ENCODE assay signal across 8 cellular contexts in the genomic region with DNA sequence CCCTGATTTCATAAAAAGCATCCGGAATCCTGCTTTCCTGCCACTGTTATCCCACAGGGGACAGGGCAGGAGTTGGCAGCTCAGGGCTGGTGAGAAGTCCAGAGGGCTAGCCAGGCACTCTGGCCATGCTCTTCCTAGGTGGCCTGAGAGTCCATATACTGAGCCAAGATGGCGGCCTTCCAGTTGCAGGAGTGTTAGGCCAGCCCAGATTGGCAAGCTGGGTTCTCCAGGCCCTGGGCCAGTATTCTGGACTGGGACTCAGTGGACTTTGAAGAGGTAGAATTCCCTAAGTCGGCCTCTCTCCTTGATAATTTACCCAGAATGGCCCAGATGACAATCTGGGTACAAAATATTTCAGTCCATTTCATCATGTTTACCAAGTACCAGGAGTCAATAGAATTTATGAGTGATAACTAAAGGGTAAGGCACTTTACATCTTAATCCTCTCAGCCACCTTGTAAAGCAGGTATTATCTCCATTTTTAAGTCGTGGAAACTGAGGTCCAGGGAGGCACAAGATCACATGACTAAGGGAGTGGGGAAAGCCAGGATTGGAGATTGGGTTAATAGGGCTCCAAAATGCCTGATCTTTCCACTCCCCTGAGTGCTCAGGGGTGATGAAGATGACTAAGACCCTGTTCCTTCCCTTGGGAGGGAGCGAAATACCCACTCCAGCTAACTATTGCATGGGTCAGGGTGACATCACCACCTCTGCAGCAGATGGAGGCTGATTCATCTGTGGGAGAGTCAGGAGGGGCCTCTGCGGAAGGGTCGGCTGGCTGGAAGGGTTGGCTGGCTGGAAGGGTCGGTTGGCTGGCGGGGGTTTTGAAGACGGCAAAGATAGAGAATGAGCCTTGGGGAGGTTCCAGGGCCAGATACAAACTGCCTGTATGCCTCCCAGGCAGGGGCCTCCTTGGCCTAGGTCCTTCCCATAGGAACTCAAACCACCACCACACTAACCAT. TPM values are rescaled to one million over a fixed set of nuclear protein-coding genes. Genes with fewer than 3 reads are reported as not detected.
A peak's percentile ranks its signal among the peaks of the same experiment; 100 is the strongest.
DNase-seq lines count a peak whose midpoint lies in the region; ATAC-seq and TF ChIP-seq lines count a peak whose summit lies in the region.

No MANE protein-coding gene starts in this region.

- peak overlapping the region; percentile 71 for H3K27ac ChIP-seq in Panc1 (ENCODE audit: low read length)
- peak overlapping the region; percentile 44 for H3K27ac ChIP-seq in cingulate gyrus (ENCODE audit: low read depth, low read length)
- peak overlapping the region in 2 of 3 donors; percentile 24 to 57 for H3K27ac ChIP-seq in right lobe of liver
- H3K27ac ChIP-seq in temporal lobe (ENCODE audit: low read depth, low read length) = peak overlapping the region; percentile 82

- peak overlapping the region; percentile 87 for H3K27ac Mint-ChIP-seq in activated CD4-positive, alpha-beta T cell treated with anti-CD3 and anti-CD28 coated beads, Interleukin-2, amount 10 ng/mL, durations not matched to agents 7 days and 5 days

- peak overlapping the region; percentile 70 for H3K4me3 Mint-ChIP-seq in activated CD4-positive, alpha-beta T cell treated with anti-CD3 and anti-CD28 coated beads, Interleukin-2, amount 10 ng/mL, durations not matched to agents 7 days and 5 days

- H3K9me3 ChIP-seq in Panc1 (ENCODE audit: control insufficient read depth, insufficient read depth, low read depth, low read length) (no peaks in the 10 kb centered on the region), right lobe of liver (no peaks in the 10 kb centered on the region)

- H3K27me3 Mint-ChIP-seq in activated CD4-positive, alpha-beta T cell treated with anti-CD3 and anti-CD28 coated beads, Interleukin-2, amount 10 ng/mL, durations not matched to agents 7 days and 5 days = no peaks in the 10 kb centered on the region

- H3K9me3 Mint-ChIP-seq in activated CD4-positive, alpha-beta T cell treated with anti-CD3 and anti-CD28 coated beads, Interleukin-2, amount 10 ng/mL, durations not matched to agents 7 days and 5 days = no peaks in the 10 kb centered on the region

- H3K36me3 Mint-ChIP-seq in activated CD4-positive, alpha-beta T cell treated with anti-CD3 and anti-CD28 coated beads, Interleukin-2, amount 10 ng/mL, durations not matched to agents 7 days and 5 days (ENCODE audit: low read depth) = no peaks in the 10 kb centered on the region

- H3K36me3 ChIP-seq in Panc1 (ENCODE audit: control insufficient read depth, insufficient read depth, low read length) = no peaks in the 10 kb centered on the region
- H3K36me3 ChIP-seq in right lobe of liver = no peaks in the 10 kb centered on the region

- TF ChIP-seq POLR2A in right lobe of liver (IDR thresholded peaks at IDR 0.05) = no peak

- H3K4me1 ChIP-seq in Panc1 (ENCODE audit: control insufficient read depth, insufficient read depth, low read length) (peaks cover 12% of the 10 kb centered on the region), right lobe of liver (peaks cover 0 to 10% (median 0%) of the 10 kb centered on the region in 4 donors)

- BruUV-seq in Panc1 (replicated peaks; lab: Mats Ljungman, UMichigan) = no TSS peak

- TF ChIP-seq CTCF in Panc1 (IDR thresholded peaks at IDR 0.05) (no peak), right lobe of liver (IDR thresholded peaks at IDR 0.05) (no peak)

- intact Hi-C loops in Panc1 (cut with micrococcal nuclease; ENCODE audit: unreplicated experiment) (no loop called here), right lobe of liver (cut with DNase I) (no loop called here)

- H3K27me3 ChIP-seq in Panc1 (ENCODE audit: control insufficient read depth, insufficient read depth, low read length) (no peaks in the 10 kb centered on the region), right lobe of liver (no peaks in the 10 kb centered on the region)

- 47% methylated on average over 6 of the region's 10 CpGs for WGBS in right lobe of liver (ENCODE audit: insufficient coverage, low coverage, low lambda C conversion rate, missing lambda C conversion rate)

- H3K4me3 ChIP-seq in Panc1 (ENCODE audit: low read depth in 2 of 2, low read length in 2 of 2) = peak overlapping the region; percentile 53 to 63
- H3K4me3 ChIP-seq in right lobe of liver = no peak overlapping the region

- DNase-seq in activated CD4-positive, alpha-beta T cell treated with anti-CD3 and anti-CD28 coated beads, Interleukin-2, amount 10 ng/mL, durations not matched to agents 7 days and 5 days = no peak
- DNase-seq in activated CD4-positive, alpha-beta T cell treated with anti-CD3 and anti-CD28 coated beads for 1 hour = no peak
- peak; percentile 69 for DNase-seq in Panc1 (ENCODE audit: low read depth, low spot score)
- peak in 2 of 3 donors; percentile 89 to 95 for DNase-seq in right lobe of liver

- ATAC-seq in Panc1 (peak; percentile 62), right lobe of liver (peak; percentile 63 to 86 (median 76)), GM21381 (IDR thresholded peaks at IDR 0.05; ENCODE audit: unreplicated experiment) (no peak), GM21360 (IDR thresholded peaks at IDR 0.05; ENCODE audit: unreplicated experiment) (no peak)

- POLR2A ChIA-PET in activated CD4-positive, alpha-beta T cell treated with anti-CD3 and anti-CD28 coated beads, Interleukin-2, amount 10 ng/mL, durations not matched to agents 7 days and 5 days (lab: Charles Lee) = no interaction called here
- POLR2A ChIA-PET in Panc1 (lab: Charles Lee) = interaction anchor here (0.6 kb wide), 2 partner anchors 57 to 92 kb away, joined by 3 read pairs; no protein-coding TSS in a partner anchor

- peaks cover 30% of the 10 kb centered on the region for H3K4me1 Mint-ChIP-seq in activated CD4-positive, alpha-beta T cell treated with anti-CD3 and anti-CD28 coated beads, Interleukin-2, amount 10 ng/mL, durations not matched to agents 7 days and 5 days

- CTCF ChIA-PET in activated CD4-positive, alpha-beta T cell treated with anti-CD3 and anti-CD28 coated beads, Interleukin-2, amount 10 ng/mL, durations not matched to agents 7 days and 5 days (lab: Charles Lee) = interaction anchor here (1.0 to 2.3 kb wide), 10 partner anchors 8 to 298 kb away, joined by 3 to 14 read pairs (median 3); no protein-coding TSS in a partner anchor
- CTCF ChIA-PET in Panc1 (lab: Charles Lee) = interaction anchor here (0.9 kb wide), 1 partner anchor 13 kb away, joined by 4 read pairs; no protein-coding TSS in a partner anchor

- in situ Hi-C loops in Panc1 (cut with HindIII; ENCODE audit: low pct_unique_long_range_greater_than_20kb, low sequenced_read_pairs) = no loop called here

RNA-seq across cellular contexts. Expression of a gene that starts 1.2 kb away (rescaled TPM):
- 10 to 100 TPM; 27.6 to 30.7 TPM for total RNA-seq in activated CD4-positive, alpha-beta T cell treated with anti-CD3 and anti-CD28 coated beads, Interleukin-2, amount 10 ng/mL, durations not matched to agents 7 days and 5 days
- 34.5 TPM for total RNA-seq in Panc1 (2021; ENCODE audit: unreplicated experiment)
- 40.3 TPM for polyA plus RNA-seq in Panc1 (2012; ENCODE audit: insufficient read length)
- 10 to 100 TPM in 3 of 6 experiments, 1 to 10 TPM in 3; 6.5 to 19.0 (median 10.3) TPM for total RNA-seq in right lobe of liver
- 21.4 TPM for total RNA-seq in temporal lobe

RNA-seq across cellular contexts. Expression of a gene that starts 48.5 kb away (rescaled TPM):
- total RNA-seq in activated CD4-positive, alpha-beta T cell treated with anti-CD3 and anti-CD28 coated beads, Interleukin-2, amount 10 ng/mL, durations not matched to agents 7 days and 5 days = under 1 TPM in 1 of 2 experiments, not detected in 1; 0.23 TPM
- total RNA-seq in Panc1 (2021; ENCODE audit: unreplicated experiment) = 0.49 TPM
- 2.5 TPM for polyA plus RNA-seq in Panc1 (2012; ENCODE audit: insufficient read length)
- total RNA-seq in right lobe of liver = under 1 TPM in 1 of 6 experiments, not detected in 5; 0.40 TPM
- 0.25 TPM for total RNA-seq in temporal lobe

RNA-seq across cellular contexts. Expression of a gene that starts 48.6 kb away (rescaled TPM):
- 10 to 100 TPM; 58.5 to 66.3 TPM for total RNA-seq in activated CD4-positive, alpha-beta T cell treated with anti-CD3 and anti-CD28 coated beads, Interleukin-2, amount 10 ng/mL, durations not matched to agents 7 days and 5 days
- total RNA-seq in Panc1 (2021; ENCODE audit: unreplicated experiment) (89.7 TPM), right lobe of liver (10 to 100 TPM; 42.4 to 60.5 (median 56.3) TPM), temporal lobe (53.4 TPM)
- polyA plus RNA-seq in Panc1 (2012; ENCODE audit: insufficient read length) = 141 TPM

RNA-seq across cellular contexts. Expression of a gene that starts 55.6 kb away (rescaled TPM):
- total RNA-seq in activated CD4-positive, alpha-beta T cell treated with anti-CD3 and anti-CD28 coated beads, Interleukin-2, amount 10 ng/mL, durations not matched to agents 7 days and 5 days = 100 to 1,000 TPM; 444 to 449 TPM
- total RNA-seq in Panc1 (2021; ENCODE audit: unreplicated experiment) (211 TPM), right lobe of liver (100 to 1,000 TPM; 117 to 200 (median 164) TPM), temporal lobe (467 TPM)
- 226 TPM for polyA plus RNA-seq in Panc1 (2012; ENCODE audit: insufficient read length)

Comparison
In these comparisons a context has a peak if more than half of its experiments do, and no peak if none do; other contexts are left out.
1. DNase-seq: peak in Panc1 (single experiment) and right lobe of liver (2 of 3); none in activated CD4-positive, alpha-beta T cell treated with anti-CD3 and anti-CD28 coated beads, Interleukin-2, amount 10 ng/mL, durations not matched to agents 7 days and 5 days (single experiment) and activated CD4-positive, alpha-beta T cell treated with anti-CD3 and anti-CD28 coated beads for 1 hour (single experiment).
2. ATAC-seq: peak in Panc1 (single experiment) and right lobe of liver (4 of 4); none in GM21381 (single experiment) and GM21360 (single experiment).
3. H3K4me3 ChIP-seq: peak in Panc1 (2 of 2); none in right lobe of liver (0 of 3).
4. Peak in every context shown above with its lines, with median percentiles within 50 percentile points of each other: H3K27ac ChIP-seq.